ENCODE assay signal across 1 cellular context in the genomic region with DNA sequence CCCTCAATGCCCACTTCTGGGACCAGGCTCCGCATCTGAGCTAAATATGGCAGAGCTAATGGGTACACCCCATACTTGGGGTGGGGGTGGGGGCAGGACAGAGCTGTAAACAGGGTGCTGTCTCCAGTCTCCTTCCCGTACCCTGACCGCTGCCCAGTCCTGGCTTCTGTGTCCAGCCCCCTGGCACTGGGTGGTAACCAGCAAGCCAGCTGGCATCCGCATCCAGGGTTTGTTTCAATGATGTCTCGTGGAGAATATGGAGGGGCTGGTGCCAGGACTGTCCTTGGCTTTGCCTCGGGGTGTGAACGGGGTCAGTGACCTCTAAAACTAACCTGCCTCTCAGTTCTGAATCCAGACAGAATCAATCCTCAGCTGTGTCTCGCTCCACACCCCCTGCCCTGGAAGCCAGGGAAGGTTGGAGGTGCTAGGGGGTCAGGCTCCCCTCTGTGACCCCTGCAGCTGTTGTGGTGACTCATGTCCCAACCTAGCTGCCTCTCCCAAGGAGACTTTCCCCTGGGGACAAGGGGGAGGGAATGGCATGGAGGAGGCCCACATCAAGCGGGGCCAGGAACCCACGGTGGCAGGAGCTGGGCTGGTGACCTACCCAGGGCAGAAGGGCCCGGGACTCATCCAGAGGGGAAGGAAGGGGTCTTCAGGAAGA.
TF ChIP-seq lines count a peak whose summit lies in the region.

No MANE protein-coding gene starts in this region.

TF ChIP-seq in HEK293, 187 proteins besides CTCF, POLR2A, EP300 and RAD21 (continued from another document):
- peak; percentile 29; the same call in 1 of the 2 replicates for TF ChIP-seq SP7 (tag by site-specific recombination; IDR thresholded peaks at IDR 0.05)
- TF ChIP-seq GLIS1 (tag by site-specific recombination; IDR thresholded peaks at IDR 0.05) = peak; percentile 99
- peak; percentile 31; the same call in 1 of the 2 replicates for TF ChIP-seq BCL11B (tag by site-specific recombination; IDR thresholded peaks at IDR 0.05; ENCODE audit: low read depth)
- TF ChIP-seq, protein P1, sequence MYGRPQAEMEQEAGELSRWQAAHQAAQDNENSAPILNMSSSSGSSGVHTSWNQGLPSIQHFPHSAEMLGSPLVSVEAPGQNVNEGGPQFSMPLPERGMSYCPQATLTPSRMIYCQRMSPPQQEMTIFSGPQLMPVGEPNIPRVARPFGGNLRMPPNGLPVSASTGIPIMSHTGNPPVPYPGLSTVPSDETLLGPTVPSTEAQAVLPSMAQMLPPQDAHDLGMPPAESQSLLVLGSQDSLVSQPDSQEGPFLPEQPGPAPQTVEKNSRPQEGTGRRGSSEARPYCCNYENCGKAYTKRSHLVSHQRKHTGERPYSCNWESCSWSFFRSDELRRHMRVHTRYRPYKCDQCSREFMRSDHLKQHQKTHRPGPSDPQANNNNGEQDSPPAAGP (tag by site-specific recombination; IDR thresholded peaks at IDR 0.05) = peak; percentile 57
- TF ChIP-seq ZNF423 (tag by site-specific recombination; IDR thresholded peaks at IDR 0.05) = 0 out of 2 replicates have a peak, but pooled peaks have one; percentile 38
- TF ChIP-seq ZIC2 (tag by site-specific recombination; IDR thresholded peaks at IDR 0.05) = peak; percentile 97
- TF ChIP-seq BCL11A (tag by site-specific recombination; IDR thresholded peaks at IDR 0.05; ENCODE audit: low read depth) = 0 out of 2 replicates have a peak, but pooled peaks have one; percentile 70
- TF ChIP-seq IKZF3 (tag by site-specific recombination; IDR thresholded peaks at IDR 0.05) = peak; percentile 83
- TF ChIP-seq MYNN (tag by site-specific recombination; IDR thresholded peaks at IDR 0.05; ENCODE audit: borderline replicate concordance) = no peak
- TF ChIP-seq KLF10 (tag by site-specific recombination; IDR thresholded peaks at IDR 0.05) = no peak
- TF ChIP-seq, protein P2, sequence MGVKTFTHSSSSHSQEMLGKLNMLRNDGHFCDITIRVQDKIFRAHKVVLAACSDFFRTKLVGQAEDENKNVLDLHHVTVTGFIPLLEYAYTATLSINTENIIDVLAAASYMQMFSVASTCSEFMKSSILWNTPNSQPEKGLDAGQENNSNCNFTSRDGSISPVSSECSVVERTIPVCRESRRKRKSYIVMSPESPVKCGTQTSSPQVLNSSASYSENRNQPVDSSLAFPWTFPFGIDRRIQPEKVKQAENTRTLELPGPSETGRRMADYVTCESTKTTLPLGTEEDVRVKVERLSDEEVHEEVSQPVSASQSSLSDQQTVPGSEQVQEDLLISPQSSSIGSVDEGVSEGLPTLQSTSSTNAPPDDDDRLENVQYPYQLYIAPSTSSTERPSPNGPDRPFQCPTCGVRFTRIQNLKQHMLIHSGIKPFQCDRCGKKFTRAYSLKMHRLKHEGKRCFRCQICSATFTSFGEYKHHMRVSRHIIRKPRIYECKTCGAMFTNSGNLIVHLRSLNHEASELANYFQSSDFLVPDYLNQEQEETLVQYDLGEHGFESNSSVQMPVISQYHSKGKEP (tag by site-specific recombination; IDR thresholded peaks at IDR 0.05) = no peak
